Comparison of ENCODE assay signal across 2 cellular contexts in the genomic region with DNA sequence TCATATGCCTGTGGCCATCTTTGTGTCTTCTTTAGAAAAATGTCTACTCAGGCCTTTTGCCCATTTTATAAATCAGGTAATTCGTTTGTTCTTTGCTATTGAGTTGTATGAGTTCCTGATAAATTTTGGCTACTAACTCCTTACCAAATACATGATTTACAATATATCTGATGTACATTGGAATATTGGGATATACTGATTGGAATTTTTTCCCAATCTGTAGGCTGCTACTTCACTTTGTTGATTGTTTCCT.
TF ChIP-seq lines count a peak whose summit lies in the region.

No MANE protein-coding gene starts in this region.

TF ChIP-seq in HepG2, 621 proteins besides CTCF, POLR2A, EP300 and RAD21:
- TF ChIP-seq MAFF (IDR thresholded peaks at IDR 0.05; ENCODE audit: low read depth, low read length): peak; percentile 30; the same call in 1 of the 2 replicates
- no peak for TF ChIP-seq NFYB (CRISPR knock-in tag; IDR thresholded peaks at IDR 0.05)
- TF ChIP-seq CBX2 (IDR thresholded peaks at IDR 0.05; ENCODE audit: low read depth, low read length): no peak
- TF ChIP-seq CBX2 (CRISPR knock-in tag; IDR thresholded peaks at IDR 0.05; ENCODE audit: low read depth): no peak
- peak; percentile 44 to 52; a peak in 3 of 4 replicates for TF ChIP-seq MAFK (conservative IDR thresholded peaks at IDR 0.05 in 1 of 2, IDR thresholded peaks at IDR 0.05 in 1 of 2; ENCODE audit: low read length in 2 of 2)
- no peak for TF ChIP-seq TEAD2 (CRISPR knock-in tag; IDR thresholded peaks at IDR 0.05)
- TF ChIP-seq, protein P1, sequence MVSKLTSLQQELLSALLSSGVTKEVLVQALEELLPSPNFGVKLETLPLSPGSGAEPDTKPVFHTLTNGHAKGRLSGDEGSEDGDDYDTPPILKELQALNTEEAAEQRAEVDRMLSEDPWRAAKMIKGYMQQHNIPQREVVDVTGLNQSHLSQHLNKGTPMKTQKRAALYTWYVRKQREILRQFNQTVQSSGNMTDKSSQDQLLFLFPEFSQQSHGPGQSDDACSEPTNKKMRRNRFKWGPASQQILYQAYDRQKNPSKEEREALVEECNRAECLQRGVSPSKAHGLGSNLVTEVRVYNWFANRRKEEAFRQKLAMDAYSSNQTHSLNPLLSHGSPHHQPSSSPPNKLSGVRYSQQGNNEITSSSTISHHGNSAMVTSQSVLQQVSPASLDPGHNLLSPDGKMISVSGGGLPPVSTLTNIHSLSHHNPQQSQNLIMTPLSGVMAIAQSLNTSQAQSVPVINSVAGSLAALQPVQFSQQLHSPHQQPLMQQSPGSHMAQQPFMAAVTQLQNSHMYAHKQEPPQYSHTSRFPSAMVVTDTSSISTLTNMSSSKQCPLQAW (CRISPR knock-in tag; IDR thresholded peaks at IDR 0.05): no peak

TF ChIP-seq in K562, 482 proteins besides CTCF, POLR2A, EP300 and RAD21:
- 0 out of 2 replicates have a peak, but pooled peaks have one; percentile 24 for TF ChIP-seq C11orf30 (IDR thresholded peaks at IDR 0.05; ENCODE audit: low read depth)
- peak; percentile 64 for TF ChIP-seq ZNF316 (IDR thresholded peaks at IDR 0.05)
- TF ChIP-seq MAFG (tag; conservative IDR thresholded peaks at IDR 0.05): 0 out of 2 replicates have a peak, but pooled peaks have one; percentile 28
- TF ChIP-seq, protein P2, sequence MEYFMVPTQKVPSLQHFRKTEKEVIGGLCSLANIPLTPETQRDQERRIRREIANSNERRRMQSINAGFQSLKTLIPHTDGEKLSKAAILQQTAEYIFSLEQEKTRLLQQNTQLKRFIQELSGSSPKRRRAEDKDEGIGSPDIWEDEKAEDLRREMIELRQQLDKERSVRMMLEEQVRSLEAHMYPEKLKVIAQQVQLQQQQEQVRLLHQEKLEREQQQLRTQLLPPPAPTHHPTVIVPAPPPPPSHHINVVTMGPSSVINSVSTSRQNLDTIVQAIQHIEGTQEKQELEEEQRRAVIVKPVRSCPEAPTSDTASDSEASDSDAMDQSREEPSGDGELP (CRISPR knock-in tag; IDR thresholded peaks at IDR 0.05; ENCODE audit: borderline replicate concordance): no peak
